ENCODE assay signal across 2 cellular contexts in the genomic region with DNA sequence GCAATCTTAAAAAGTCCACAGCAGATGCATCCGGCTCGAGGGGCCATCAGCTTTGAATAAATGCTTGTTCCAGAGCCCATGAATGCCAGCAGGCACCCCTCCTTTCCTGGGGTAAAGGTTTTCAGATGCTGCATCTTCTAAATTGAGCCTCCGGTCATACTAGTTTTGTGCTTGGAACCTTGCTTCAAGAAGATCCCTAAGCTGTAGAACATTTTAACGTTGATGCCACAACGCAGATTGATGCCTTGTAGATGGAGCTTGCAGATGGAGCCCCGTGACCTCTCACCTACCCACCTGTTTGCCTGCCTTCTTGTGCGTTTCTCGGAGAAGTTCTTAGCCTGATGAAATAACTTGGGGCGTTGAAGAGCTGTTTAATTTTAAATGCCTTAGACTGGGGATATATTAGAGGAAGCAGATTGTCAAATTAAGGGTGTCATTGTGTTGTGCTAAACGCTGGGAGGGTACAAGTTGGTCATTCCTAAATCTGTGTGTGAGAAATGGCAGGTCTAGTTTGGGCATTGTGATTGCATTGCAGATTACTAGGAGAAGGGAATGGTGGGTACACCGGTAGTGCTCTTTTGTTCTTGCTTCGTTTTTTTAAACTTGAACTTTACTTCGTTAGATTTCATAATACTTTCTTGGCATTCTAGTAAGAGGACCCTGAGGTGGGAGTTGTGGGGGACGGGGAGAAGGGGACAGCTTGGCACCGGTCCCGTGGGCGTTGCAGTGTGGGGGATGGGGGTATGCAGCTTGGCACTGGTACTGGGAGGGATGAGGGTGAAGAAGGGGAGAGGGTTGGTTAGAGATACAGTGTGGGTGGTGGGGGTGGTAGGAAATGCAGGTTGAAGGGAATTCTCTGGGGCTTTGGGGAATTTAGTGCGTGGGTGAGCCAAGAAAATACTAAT.
TF ChIP-seq lines count a peak whose summit lies in the region.

No MANE protein-coding gene starts in this region.

TF ChIP-seq in SK-N-SH, 30 proteins besides CTCF, POLR2A, EP300 and RAD21:
- TF ChIP-seq POLR2AphosphoS5 (IDR thresholded peaks at IDR 0.05; ENCODE audit: low read depth, low read length) = peak; percentile 92
- TF ChIP-seq RXRA (IDR thresholded peaks at IDR 0.05; ENCODE audit: borderline replicate concordance, low read depth) = 0 out of 2 replicates have a peak, but pooled peaks have one; percentile 44
- no peak for TF ChIP-seq ZBTB33 (IDR thresholded peaks at IDR 0.05; ENCODE audit: borderline replicate concordance, low read depth)
- TF ChIP-seq, protein P1, sequence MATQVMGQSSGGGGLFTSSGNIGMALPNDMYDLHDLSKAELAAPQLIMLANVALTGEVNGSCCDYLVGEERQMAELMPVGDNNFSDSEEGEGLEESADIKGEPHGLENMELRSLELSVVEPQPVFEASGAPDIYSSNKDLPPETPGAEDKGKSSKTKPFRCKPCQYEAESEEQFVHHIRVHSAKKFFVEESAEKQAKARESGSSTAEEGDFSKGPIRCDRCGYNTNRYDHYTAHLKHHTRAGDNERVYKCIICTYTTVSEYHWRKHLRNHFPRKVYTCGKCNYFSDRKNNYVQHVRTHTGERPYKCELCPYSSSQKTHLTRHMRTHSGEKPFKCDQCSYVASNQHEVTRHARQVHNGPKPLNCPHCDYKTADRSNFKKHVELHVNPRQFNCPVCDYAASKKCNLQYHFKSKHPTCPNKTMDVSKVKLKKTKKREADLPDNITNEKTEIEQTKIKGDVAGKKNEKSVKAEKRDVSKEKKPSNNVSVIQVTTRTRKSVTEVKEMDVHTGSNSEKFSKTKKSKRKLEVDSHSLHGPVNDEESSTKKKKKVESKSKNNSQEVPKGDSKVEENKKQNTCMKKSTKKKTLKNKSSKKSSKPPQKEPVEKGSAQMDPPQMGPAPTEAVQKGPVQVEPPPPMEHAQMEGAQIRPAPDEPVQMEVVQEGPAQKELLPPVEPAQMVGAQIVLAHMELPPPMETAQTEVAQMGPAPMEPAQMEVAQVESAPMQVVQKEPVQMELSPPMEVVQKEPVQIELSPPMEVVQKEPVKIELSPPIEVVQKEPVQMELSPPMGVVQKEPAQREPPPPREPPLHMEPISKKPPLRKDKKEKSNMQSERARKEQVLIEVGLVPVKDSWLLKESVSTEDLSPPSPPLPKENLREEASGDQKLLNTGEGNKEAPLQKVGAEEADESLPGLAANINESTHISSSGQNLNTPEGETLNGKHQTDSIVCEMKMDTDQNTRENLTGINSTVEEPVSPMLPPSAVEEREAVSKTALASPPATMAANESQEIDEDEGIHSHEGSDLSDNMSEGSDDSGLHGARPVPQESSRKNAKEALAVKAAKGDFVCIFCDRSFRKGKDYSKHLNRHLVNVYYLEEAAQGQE (IDR thresholded peaks at IDR 0.05; ENCODE audit: low read depth, low read length) = peak; percentile 57
- peak; percentile 50; the same call in 1 of the 2 replicates for TF ChIP-seq MEF2A (IDR thresholded peaks at IDR 0.05; ENCODE audit: borderline replicate concordance, low read depth)
- no peak for TF ChIP-seq CHD2 (IDR thresholded peaks at IDR 0.05; ENCODE audit: low read length, partially characterized antibody)
- peak; percentile 72; the same call in 1 of the 2 replicates for TF ChIP-seq NFIC (IDR thresholded peaks at IDR 0.05; ENCODE audit: borderline replicate concordance)
- no peak for TF ChIP-seq NRF1 (IDR thresholded peaks at IDR 0.05; ENCODE audit: low read depth, low read length)
- TF ChIP-seq MXI1 (IDR thresholded peaks at IDR 0.05; ENCODE audit: low read depth, low read length) = peak; percentile 19
- TF ChIP-seq USF2 (IDR thresholded peaks at IDR 0.05; ENCODE audit: borderline replicate concordance, low read depth, low read length) = 0 out of 2 replicates have a peak, but pooled peaks have one; percentile 2
- TF ChIP-seq SIN3A (IDR thresholded peaks at IDR 0.05; ENCODE audit: borderline replicate concordance, low read depth, low read length) = peak; percentile 45; the same call in 1 of the 2 replicates
- TF ChIP-seq TCF12 (IDR thresholded peaks at IDR 0.05) = no peak
- no peak for TF ChIP-seq SMC3 (IDR thresholded peaks at IDR 0.05; ENCODE audit: low read depth, low read length)
- TF ChIP-seq PBX3 (IDR thresholded peaks at IDR 0.05) = no peak
- peak; percentile 22 for TF ChIP-seq JUND (IDR thresholded peaks at IDR 0.05)

TF ChIP-seq in HepG2, 621 proteins besides CTCF, POLR2A, EP300 and RAD21 (continues in another document):
- TF ChIP-seq MIXL1 (CRISPR knock-in tag; IDR thresholded peaks at IDR 0.05) (no peak), ZFP90 (CRISPR knock-in tag; IDR thresholded peaks at IDR 0.05; ENCODE audit: borderline replicate concordance) (0 out of 2 replicates have a peak, but pooled peaks have one; percentile 6), FIP1L1 (IDR thresholded peaks at IDR 0.05; ENCODE audit: borderline replicate concordance, insufficient read depth, low read depth, low read length) (no peak), PAF1 (CRISPR knock-in tag; IDR thresholded peaks at IDR 0.05) (peak; percentile 96), ZNF709 (CRISPR knock-in tag; IDR thresholded peaks at IDR 0.05) (no peak), SCMH1 (CRISPR knock-in tag; IDR thresholded peaks at IDR 0.05; ENCODE audit: borderline replicate concordance) (no peak), ONECUT2 (CRISPR knock-in tag; IDR thresholded peaks at IDR 0.05) (no peak), ZNF44 (CRISPR knock-in tag; IDR thresholded peaks at IDR 0.05) (no peak), ZNF225 (CRISPR knock-in tag; IDR thresholded peaks at IDR 0.05) (no peak), ZNF839 (CRISPR knock-in tag; IDR thresholded peaks at IDR 0.05; ENCODE audit: borderline replicate concordance) (no peak), ZNF205 (CRISPR knock-in tag; IDR thresholded peaks at IDR 0.05) (no peak), SALL2 (CRISPR knock-in tag; IDR thresholded peaks at IDR 0.05) (no peak), CBX1 (IDR thresholded peaks at IDR 0.05; ENCODE audit: low read depth) (no peak), ZNF572 (CRISPR knock-in tag; IDR thresholded peaks at IDR 0.05) (no peak), ZFP91 (CRISPR knock-in tag; IDR thresholded peaks at IDR 0.05; ENCODE audit: borderline replicate concordance) (no peak), SMARCC2 (IDR thresholded peaks at IDR 0.05) (no peak), SRSF1 (optimal IDR thresholded peaks at IDR 0.05; ENCODE audit: low read depth, low read length) (no peak), ZNF644 (CRISPR knock-in tag; IDR thresholded peaks at IDR 0.05; ENCODE audit: low read depth) (no peak), ZNF563 (CRISPR knock-in tag; IDR thresholded peaks at IDR 0.05) (no peak), CHD2 (IDR thresholded peaks at IDR 0.05; ENCODE audit: low read depth, low read length) (no peak), PBX2 (CRISPR knock-in tag; IDR thresholded peaks at IDR 0.05) (no peak), ZNF557 (CRISPR knock-in tag; IDR thresholded peaks at IDR 0.05) (no peak), BHLHE40 (IDR thresholded peaks at IDR 0.05; ENCODE audit: low read length) (0 out of 2 replicates have a peak, but pooled peaks have one; percentile 26), THYN1 (CRISPR knock-in tag; IDR thresholded peaks at IDR 0.05; ENCODE audit: borderline replicate concordance, low read depth) (no peak), CCDC6 (CRISPR knock-in tag; IDR thresholded peaks at IDR 0.05) (0 out of 2 replicates have a peak, but pooled peaks have one; percentile 17), ASH2L (IDR thresholded peaks at IDR 0.05; ENCODE audit: insufficient read length, low read depth, low read length) (peak; percentile 28), ETV6 (CRISPR knock-in tag; conservative IDR thresholded peaks at IDR 0.05) (no peak), CBFB (CRISPR knock-in tag; IDR thresholded peaks at IDR 0.05) (no peak), ARID2 (CRISPR knock-in tag; IDR thresholded peaks at IDR 0.05; ENCODE audit: borderline replicate concordance) (no peak), ZNF619 (CRISPR knock-in tag; IDR thresholded peaks at IDR 0.05) (no peak), BCL6 (CRISPR knock-in tag; IDR thresholded peaks at IDR 0.05) (no peak), JUNB (CRISPR knock-in tag; IDR thresholded peaks at IDR 0.05; ENCODE audit: borderline replicate concordance) (0 out of 2 replicates have a peak, but pooled peaks have one; percentile 31), KDM3A (CRISPR knock-in tag; IDR thresholded peaks at IDR 0.05; ENCODE audit: low read depth) (no peak), NCOR1 (IDR thresholded peaks at IDR 0.05; ENCODE audit: borderline replicate concordance, low read length) (peak; percentile 19; the same call in 1 of the 2 replicates), HNRNPH1 (optimal IDR thresholded peaks at IDR 0.05; ENCODE audit: low read depth, low read length) (peak; percentile 22), JUND (CRISPR knock-in tag; IDR thresholded peaks at IDR 0.05) (no peak), ZBTB37 (CRISPR knock-in tag; IDR thresholded peaks at IDR 0.05) (no peak), RXRB (CRISPR knock-in tag; IDR thresholded peaks at IDR 0.05; ENCODE audit: borderline replicate concordance) (peak; percentile 41; the same call in 1 of the 2 replicates), ZNF768 (CRISPR knock-in tag; IDR thresholded peaks at IDR 0.05) (no peak), UBTF (CRISPR knock-in tag; IDR thresholded peaks at IDR 0.05) (no peak), TCF12 (IDR thresholded peaks at IDR 0.05) (no peak), TCF12 (CRISPR knock-in tag; IDR thresholded peaks at IDR 0.05) (no peak), TCF7L2 (IDR thresholded peaks at IDR 0.05; ENCODE audit: low read depth, low read length) (no peak)
- TF ChIP-seq, protein P2, sequence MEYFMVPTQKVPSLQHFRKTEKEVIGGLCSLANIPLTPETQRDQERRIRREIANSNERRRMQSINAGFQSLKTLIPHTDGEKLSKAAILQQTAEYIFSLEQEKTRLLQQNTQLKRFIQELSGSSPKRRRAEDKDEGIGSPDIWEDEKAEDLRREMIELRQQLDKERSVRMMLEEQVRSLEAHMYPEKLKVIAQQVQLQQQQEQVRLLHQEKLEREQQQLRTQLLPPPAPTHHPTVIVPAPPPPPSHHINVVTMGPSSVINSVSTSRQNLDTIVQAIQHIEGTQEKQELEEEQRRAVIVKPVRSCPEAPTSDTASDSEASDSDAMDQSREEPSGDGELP (IDR thresholded peaks at IDR 0.05; ENCODE audit: borderline replicate concordance, low read depth) = no peak
- TF ChIP-seq, protein P3, sequence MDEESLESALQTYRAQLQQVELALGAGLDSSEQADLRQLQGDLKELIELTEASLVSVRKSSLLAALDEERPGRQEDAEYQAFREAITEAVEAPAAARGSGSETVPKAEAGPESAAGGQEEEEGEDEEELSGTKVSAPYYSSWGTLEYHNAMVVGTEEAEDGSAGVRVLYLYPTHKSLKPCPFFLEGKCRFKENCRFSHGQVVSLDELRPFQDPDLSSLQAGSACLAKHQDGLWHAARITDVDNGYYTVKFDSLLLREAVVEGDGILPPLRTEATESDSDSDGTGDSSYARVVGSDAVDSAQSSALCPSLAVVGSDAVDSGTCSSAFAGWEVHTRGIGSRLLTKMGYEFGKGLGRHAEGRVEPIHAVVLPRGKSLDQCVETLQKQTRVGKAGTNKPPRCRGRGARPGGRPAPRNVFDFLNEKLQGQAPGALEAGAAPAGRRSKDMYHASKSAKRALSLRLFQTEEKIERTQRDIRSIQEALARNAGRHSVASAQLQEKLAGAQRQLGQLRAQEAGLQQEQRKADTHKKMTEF (CRISPR knock-in tag; IDR thresholded peaks at IDR 0.05) = no peak
- TF ChIP-seq, protein P4, sequence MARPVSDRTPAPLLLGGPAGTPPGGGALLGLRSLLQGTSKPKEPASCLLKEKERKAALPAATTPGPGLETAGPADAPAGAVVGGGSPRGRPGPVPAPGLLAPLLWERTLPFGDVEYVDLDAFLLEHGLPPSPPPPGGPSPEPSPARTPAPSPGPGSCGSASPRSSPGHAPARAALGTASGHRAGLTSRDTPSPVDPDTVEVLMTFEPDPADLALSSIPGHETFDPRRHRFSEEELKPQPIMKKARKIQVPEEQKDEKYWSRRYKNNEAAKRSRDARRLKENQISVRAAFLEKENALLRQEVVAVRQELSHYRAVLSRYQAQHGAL (CRISPR knock-in tag; IDR thresholded peaks at IDR 0.05; ENCODE audit: not compliant biosample characterization) = no peak
